Comparison of ENCODE assay signal across 17 cellular contexts in the genomic region with DNA sequence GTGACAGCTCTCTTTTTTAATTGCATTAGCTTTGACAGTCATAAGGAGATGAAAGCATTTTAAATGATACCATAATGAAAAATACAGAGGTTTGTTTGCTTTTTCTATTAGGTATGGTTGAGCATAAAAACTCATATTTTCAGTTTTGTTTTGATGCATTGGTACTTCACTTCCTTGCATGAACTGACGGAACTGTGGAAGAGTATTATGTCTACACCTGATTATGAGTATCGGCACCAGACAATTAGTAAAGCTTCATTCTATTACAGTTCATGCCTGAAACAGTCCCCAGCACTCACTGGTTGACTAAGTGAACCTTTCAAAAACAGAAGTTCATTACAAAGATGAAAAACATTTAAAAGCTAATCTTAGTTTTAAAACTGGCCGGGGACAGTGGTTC.
A peak's percentile ranks its signal among the peaks of the same experiment; 100 is the strongest.
DNase-seq lines count a peak whose midpoint lies in the region; ATAC-seq and TF ChIP-seq lines count a peak whose summit lies in the region.
"Had no signal": no experiment of that assay in that cellular context is flagged by ENCODE, and none has a peak within 500 bp of the region (broad histone marks: within the 10 kb centered on the region; RNA-seq: fewer than 3 reads in every experiment).

No MANE protein-coding gene starts in this region.

- peak; percentile 6 for DNase-seq in GM12865 (ENCODE audit: low read depth)
- no peak for DNase-seq in stimulated activated effector memory CD8-positive, alpha-beta T cell treated with anti-CD3 and anti-CD28 coated beads, Interleukin-12 subunit alpha, Interleukin-12 subunit beta, amount 100 ng/mL, for 72 hours (ENCODE audit: low spot score in 2 of 2)
- DNase-seq in activated T-cell treated with anti-CD3 and anti-CD28 coated beads, Interleukin-2, amount 50 U/mL, for 4 hours = no peak
- DNase-seq in activated CD4-positive, CD25-positive, alpha-beta regulatory T cell treated with anti-CD3 and anti-CD28 coated beads, Interleukin-2, amount 50 U/mL, for 72 hours = no peak
- DNase-seq: AML-193; Caco-2; CD4-positive, alpha-beta T cell; HCEC 1CT; Karpas-422; KBM-7 had no signal

- H3K9me3 Mint-ChIP-seq in stimulated activated effector memory CD8-positive, alpha-beta T cell treated with anti-CD3 and anti-CD28 coated beads, Interleukin-12 subunit alpha, Interleukin-12 subunit beta, amount 100 ng/mL, for 72 hours = peaks cover 2% of the 10 kb centered on the region
- H3K9me3 Mint-ChIP-seq in activated T-cell treated with anti-CD3 and anti-CD28 coated beads, Interleukin-2, amount 50 U/mL, for 4 hours = no peaks in the 10 kb centered on the region
- H3K9me3 Mint-ChIP-seq: GM23338, IgD-negative memory B cell had no signal

- H3K27me3 Mint-ChIP-seq in activated T-cell treated with anti-CD3 and anti-CD28 coated beads, Interleukin-2, amount 50 U/mL, for 4 hours (ENCODE audit: low read depth) = no peaks in the 10 kb centered on the region
- H3K27me3 Mint-ChIP-seq: CD4-positive, alpha-beta T cell; IgD-negative memory B cell had no signal

- TF ChIP-seq CTCF in GM12865 (IDR thresholded peaks at IDR 0.05; ENCODE audit: insufficient read depth, low read depth, low read length, missing control alignments) = no peak

- H3K4me1 Mint-ChIP-seq in stimulated activated effector memory CD8-positive, alpha-beta T cell treated with anti-CD3 and anti-CD28 coated beads, Interleukin-12 subunit alpha, Interleukin-12 subunit beta, amount 100 ng/mL, for 72 hours = no peaks in the 10 kb centered on the region
- H3K4me1 Mint-ChIP-seq in activated T-cell treated with anti-CD3 and anti-CD28 coated beads, Interleukin-2, amount 50 U/mL, for 4 hours (ENCODE audit: low read depth) = no peaks in the 10 kb centered on the region
- H3K4me1 Mint-ChIP-seq: GM23338, IgD-negative memory B cell had no signal

- no peak overlapping the region for H3K4me3 ChIP-seq in GM12865 (ENCODE audit: low read depth, low read length)
- H3K4me3 ChIP-seq: A549, GM23338 had no signal

- H3K36me3 Mint-ChIP-seq in stimulated activated effector memory CD8-positive, alpha-beta T cell treated with anti-CD3 and anti-CD28 coated beads, Interleukin-12 subunit alpha, Interleukin-12 subunit beta, amount 100 ng/mL, for 72 hours = no peaks in the 10 kb centered on the region
- no peaks in the 10 kb centered on the region for H3K36me3 Mint-ChIP-seq in activated T-cell treated with anti-CD3 and anti-CD28 coated beads, Interleukin-2, amount 50 U/mL, for 4 hours (ENCODE audit: insufficient read depth)
- H3K36me3 Mint-ChIP-seq: IgD-negative memory B cell had no signal

- no peak overlapping the region for H3K4me3 Mint-ChIP-seq in stimulated activated effector memory CD8-positive, alpha-beta T cell treated with anti-CD3 and anti-CD28 coated beads, Interleukin-12 subunit alpha, Interleukin-12 subunit beta, amount 100 ng/mL, for 72 hours
- H3K4me3 Mint-ChIP-seq in activated T-cell treated with anti-CD3 and anti-CD28 coated beads, Interleukin-2, amount 50 U/mL, for 4 hours = no peak overlapping the region
- H3K4me3 Mint-ChIP-seq: CD4-positive, alpha-beta T cell; GM23338; IgD-negative memory B cell had no signal

- H3K27ac Mint-ChIP-seq in stimulated activated effector memory CD8-positive, alpha-beta T cell treated with anti-CD3 and anti-CD28 coated beads, Interleukin-12 subunit alpha, Interleukin-12 subunit beta, amount 100 ng/mL, for 72 hours = no peak overlapping the region
- H3K27ac Mint-ChIP-seq: CD4-positive, alpha-beta T cell; GM23338; IgD-negative memory B cell had no signal

- peak; percentile 88 for ATAC-seq in HG02610 (IDR thresholded peaks at IDR 0.05; ENCODE audit: unreplicated experiment)
- ATAC-seq in HG03432 (IDR thresholded peaks at IDR 0.05; ENCODE audit: unreplicated experiment) = peak; percentile 63
- ATAC-seq in stimulated activated effector memory CD8-positive, alpha-beta T cell treated with anti-CD3 and anti-CD28 coated beads, Interleukin-12 subunit alpha, Interleukin-12 subunit beta, amount 100 ng/mL, for 72 hours = peak; percentile 53
- ATAC-seq in activated T-cell treated with anti-CD3 and anti-CD28 coated beads, Interleukin-2, amount 50 U/mL, for 4 hours = no peak
- no peak for ATAC-seq in HG03442 (IDR thresholded peaks at IDR 0.05; ENCODE audit: unreplicated experiment)
- ATAC-seq: A549, GM23338, HepG2 had no signal

Comparison
In these comparisons a context has a peak if more than half of its experiments do, and no peak if none do; other contexts are left out.
1. ATAC-seq: peak in HG02610 (single experiment), HG03432 (single experiment) and stimulated activated effector memory CD8-positive, alpha-beta T cell treated with anti-CD3 and anti-CD28 coated beads, Interleukin-12 subunit alpha, Interleukin-12 subunit beta, amount 100 ng/mL, for 72 hours (single experiment); none in activated T-cell treated with anti-CD3 and anti-CD28 coated beads, Interleukin-2, amount 50 U/mL, for 4 hours (0 of 2) and HG03442 (single experiment).